Comparison of ENCODE assay signal across 8 cellular contexts in the genomic region with DNA sequence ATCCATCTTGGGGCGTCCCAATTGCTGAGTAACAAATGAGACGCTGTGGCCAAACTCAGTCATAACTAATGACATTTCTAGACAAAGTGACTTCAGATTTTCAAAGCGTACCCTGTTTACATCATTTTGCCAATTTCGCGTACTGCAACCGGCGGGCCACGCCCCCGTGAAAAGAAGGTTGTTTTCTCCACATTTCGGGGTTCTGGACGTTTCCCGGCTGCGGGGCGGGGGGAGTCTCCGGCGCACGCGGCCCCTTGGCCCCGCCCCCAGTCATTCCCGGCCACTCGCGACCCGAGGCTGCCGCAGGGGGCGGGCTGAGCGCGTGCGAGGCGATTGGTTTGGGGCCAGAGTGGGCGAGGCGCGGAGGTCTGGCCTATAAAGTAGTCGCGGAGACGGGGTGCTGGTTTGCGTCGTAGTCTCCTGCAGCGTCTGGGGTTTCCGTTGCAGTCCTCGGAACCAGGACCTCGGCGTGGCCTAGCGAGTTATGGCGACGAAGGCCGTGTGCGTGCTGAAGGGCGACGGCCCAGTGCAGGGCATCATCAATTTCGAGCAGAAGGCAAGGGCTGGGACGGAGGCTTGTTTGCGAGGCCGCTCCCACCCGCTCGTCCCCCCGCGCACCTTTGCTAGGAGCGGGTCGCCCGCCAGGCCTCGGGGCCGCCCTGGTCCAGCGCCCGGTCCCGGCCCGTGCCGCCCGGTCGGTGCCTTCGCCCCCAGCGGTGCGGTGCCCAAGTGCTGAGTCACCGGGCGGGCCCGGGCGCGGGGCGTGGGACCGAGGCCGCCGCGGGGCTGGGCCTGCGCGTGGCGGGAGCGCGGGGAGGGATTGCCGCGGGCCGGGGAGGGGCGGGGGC. TPM values are rescaled to one million over a fixed set of nuclear protein-coding genes. Genes with fewer than 3 reads are reported as not detected.
DNase-seq lines count a peak whose midpoint lies in the region; ATAC-seq, FAIRE-seq and TF ChIP-seq lines count a peak whose summit lies in the region.

A gene (plus strand): TSS at position 408 of the 848 bp plus-strand sequence. CDS start 77 bp downstream, at position 485.

- BruUV-seq in endothelial cell of umbilical vein (replicated peaks; lab: Mats Ljungman, UMichigan), result no TSS peak

- no peaks in the 10 kb centered on the region for H3K9me3 ChIP-seq in OCI-LY3 (ENCODE audit: insufficient read depth, low read length)
- no peaks in the 10 kb centered on the region for H3K9me3 ChIP-seq in endothelial cell of umbilical vein (replicated peaks; ENCODE audit: control insufficient read depth, insufficient read depth, low read length)

- intact Hi-C loops in endothelial cell of umbilical vein (cut with micrococcal nuclease), result loop anchor here (1.0 to 2.0 kb wide), 2 partner anchors 29 to 71 kb away; no protein-coding TSS in a partner anchor

- FAIRE-seq in endothelial cell of umbilical vein (lab: Jason Lieb, UNC), result peak; percentile 91

- H3K9ac ChIP-seq in OCI-LY3 (ENCODE audit: low read length), result peak within 1 kb of the TSS; percentile 86
- H3K9ac ChIP-seq in endothelial cell of umbilical vein (replicated peaks; ENCODE audit: extremely low read depth, insufficient read depth, low read length), result peak within 1 kb of the TSS; percentile 73

- peaks cover 50% of the 10 kb centered on the region for H3K79me2 ChIP-seq in OCI-LY3 (ENCODE audit: low read length)
- peaks cover 39% of the 10 kb centered on the region for H3K79me2 ChIP-seq in endothelial cell of umbilical vein (ENCODE audit: control insufficient read depth, insufficient read depth, low read length)

- peak; percentile 96 for TF ChIP-seq POLR2A in endothelial cell of umbilical vein (IDR thresholded peaks at IDR 0.05; ENCODE audit: low read depth, low read length)

- DNase-seq in DMS 273 treated with DMSO at 0.1 percent for 48 hours (lab: John Stamatoyannopoulos, UW) (peak; percentile 87), HuH-7.5 (ENCODE audit: low spot score) (peak; percentile 89), endothelial cell of umbilical vein (ENCODE audit: low read depth, low spot score) (peak; percentile 92), midbrain (lab: John Stamatoyannopoulos, UW) (peak; percentile 98)
- peak; percentile 96 for DNase-seq in activated CD8-positive, alpha-beta memory T cell treated with anti-CD3 and anti-CD28 coated beads, Interleukin-2, amount 50 U/mL, for 48 hours
- peak; percentile 93 to 94 for DNase-seq in stimulated activated CD8-positive, alpha-beta memory T cell treated with anti-CD3 and anti-CD28 coated beads, Interleukin-15, amount 100 ng/mL, for 48 hours (ENCODE audit: low read depth in 2 of 2)

- CTCF ChIA-PET in endothelial cell of umbilical vein (lab: Charles Lee), result no interaction called here

- POLR2A ChIA-PET in endothelial cell of umbilical vein (lab: Charles Lee), result no interaction called here

- H3K27me3 ChIP-seq in OCI-LY3 (ENCODE audit: low read depth, low read length) (no peaks in the 10 kb centered on the region), endothelial cell of umbilical vein (ENCODE audit: control insufficient read depth in 2 of 2, insufficient read depth in 2 of 2, low read length in 2 of 2) (no peaks in the 10 kb centered on the region)

- H3K4me2 ChIP-seq in OCI-LY3 (ENCODE audit: low read length) (peak within 1 kb of the TSS; percentile 94), endothelial cell of umbilical vein (ENCODE audit: insufficient read depth, low read length) (peak within 1 kb of the TSS; percentile 98)

- TF ChIP-seq CTCF in OCI-LY3 (IDR thresholded peaks at IDR 0.05; ENCODE audit: low read depth, low read length) (no peak), endothelial cell of umbilical vein (IDR thresholded peaks at IDR 0.05; ENCODE audit: extremely low read depth in 1 of 2, insufficient read depth in 1 of 2, low read depth in 1 of 2, low read length in 2 of 2) (peak in 1 of 2 donors; percentile 3)

- H3K27ac ChIP-seq in OCI-LY3 (ENCODE audit: low read length) (peak within 1 kb of the TSS; percentile 17; the same call in 1 of the 2 replicates), endothelial cell of umbilical vein (ENCODE audit: insufficient read depth, low read depth, low read length) (peak within 1 kb of the TSS; percentile 26)

- peak within 1 kb of the TSS; percentile 99 for H3K4me3 ChIP-seq in OCI-LY3 (ENCODE audit: low read length)
- peak within 1 kb of the TSS; percentile 73 to 92 (median 89) for H3K4me3 ChIP-seq in endothelial cell of umbilical vein (replicated peaks in 1 of 3; ENCODE audit: insufficient read depth in 1 of 3, low read depth in 1 of 3, low read length in 3 of 3)

- ATAC-seq in GM21528 (IDR thresholded peaks at IDR 0.05; ENCODE audit: low FRiP score, unreplicated experiment), result peak; percentile 94

- peaks cover 18% of the 10 kb centered on the region for H3K36me3 ChIP-seq in OCI-LY3 (replicated peaks; ENCODE audit: low read depth, low read length)
- H3K36me3 ChIP-seq in endothelial cell of umbilical vein (ENCODE audit: control insufficient read depth in 2 of 2, extremely low read depth in 1 of 2, insufficient read depth in 2 of 2, low read length in 2 of 2), result no peaks in the 10 kb centered on the region

- peak within 1 kb of the TSS; percentile 48 for H2AFZ ChIP-seq in OCI-LY3 (ENCODE audit: low read depth, low read length)
- H2AFZ ChIP-seq in endothelial cell of umbilical vein (ENCODE audit: low read depth, low read length), result peak within 1 kb of the TSS; percentile 78

- dilution Hi-C loops in endothelial cell of umbilical vein (cut with MboI; ENCODE audit: extremely low pct_ligation_motif_present, low sequenced_read_pairs), result no loop called here

- no peaks in the 10 kb centered on the region for H3K9me1 ChIP-seq in endothelial cell of umbilical vein (replicated peaks; ENCODE audit: control insufficient read depth, extremely low read depth, insufficient read depth, low read length)

- H4K20me1 ChIP-seq in OCI-LY3 (ENCODE audit: insufficient read depth, low read length) (peaks cover 34% of the 10 kb centered on the region), endothelial cell of umbilical vein (replicated peaks; ENCODE audit: control insufficient read depth, extremely low read depth, insufficient read depth, low read length) (no peaks in the 10 kb centered on the region)

- H3K4me1 ChIP-seq in OCI-LY3 (ENCODE audit: low read length) (peaks cover 17% of the 10 kb centered on the region), endothelial cell of umbilical vein (ENCODE audit: control insufficient read depth, extremely low read depth, insufficient read depth, low read length) (peaks cover 7% of the 10 kb centered on the region)

TF ChIP-seq in endothelial cell of umbilical vein, 7 proteins besides CTCF, POLR2A, EP300 and RAD21:
- no peak for TF ChIP-seq EZH2 (IDR thresholded peaks at IDR 0.05; ENCODE audit: borderline replicate concordance, low read depth, low read length, severe bottlenecking)
- TF ChIP-seq, protein P1, sequence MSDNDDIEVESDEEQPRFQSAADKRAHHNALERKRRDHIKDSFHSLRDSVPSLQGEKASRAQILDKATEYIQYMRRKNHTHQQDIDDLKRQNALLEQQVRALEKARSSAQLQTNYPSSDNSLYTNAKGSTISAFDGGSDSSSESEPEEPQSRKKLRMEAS (IDR thresholded peaks at IDR 0.05; ENCODE audit: insufficient read depth, insufficient read length), result peak; percentile 9
- TF ChIP-seq MYC (IDR thresholded peaks at IDR 0.05; ENCODE audit: low read depth, low read length), result no peak
- peak; percentile 90 for TF ChIP-seq POLR2AphosphoS5 (IDR thresholded peaks at IDR 0.05; ENCODE audit: insufficient read depth, low read depth, low read length)
- TF ChIP-seq GATA2 (IDR thresholded peaks at IDR 0.05; ENCODE audit: insufficient read depth, insufficient read length, low read depth, low read length), result no peak
- TF ChIP-seq FOS (IDR thresholded peaks at IDR 0.05; ENCODE audit: borderline replicate concordance, insufficient read depth, low read length), result no peak
- TF ChIP-seq JUN (IDR thresholded peaks at IDR 0.05; ENCODE audit: borderline replicate concordance, insufficient read depth, insufficient read length, low read depth), result no peak

RNA-seq across cellular contexts. Expression of the gene that starts here (rescaled TPM):
- total RNA-seq in endothelial cell of umbilical vein, result 190 and 198 TPM in 2 replicates
- polyA plus RNA-seq in endothelial cell of umbilical vein, result 197 and 268 TPM in 2 replicates
- polyA plus RNA-seq in endothelial cell of umbilical vein (2011; cell fraction: cytosol; rRNA removed), result 386 and 426 TPM in 2 replicates
- 119 and 158 TPM in 2 replicates for polyA plus RNA-seq in endothelial cell of umbilical vein (2011; cell fraction: nucleus; rRNA removed)
- polyA plus RNA-seq in endothelial cell of umbilical vein (2012), result 308 and 331 TPM in 2 replicates
- 90.1 and 104 TPM in 2 replicates for polyA minus RNA-seq in endothelial cell of umbilical vein
- polyA minus RNA-seq in endothelial cell of umbilical vein (2011; cell fraction: cytosol; rRNA and poly(A)+ RNA removed), result 329 TPM
- 22.3 and 24.2 TPM in 2 replicates for polyA minus RNA-seq in endothelial cell of umbilical vein (2011; cell fraction: nucleus; rRNA and poly(A)+ RNA removed)

Comparison
In these comparisons a context has a peak if more than half of its experiments do, and no peak if none do; other contexts are left out.
1. Peak in every context shown above with its lines: DNase-seq, ATAC-seq, H3K4me3 ChIP-seq and H3K27ac ChIP-seq.